In genomic region chr12:102408487-102409297, GRCh38 we compare ENCODE assay signal across 24 cellular contexts.
"Had no signal": no experiment of that assay in that cellular context is flagged by ENCODE, and none has a peak within 500 bp of the region (broad histone marks: within the 10 kb centered on the region; RNA-seq: fewer than 3 reads in every experiment).

No MANE protein-coding gene starts in this region.

- H3K4me3 Mint-ChIP-seq: activated naive CD4-positive, alpha-beta T cell treated with anti-CD3 and anti-CD28 coated beads, Interleukin-2, amount 10 ng/mL, durations not matched to agents 7 days and 5 days; activated T-cell treated with anti-CD3 and anti-CD28 coated beads, Interleukin-2, amount 50 U/mL, for 4 hours; effector memory CD8-positive, alpha-beta T cell; natural killer cell; stimulated activated effector memory CD8-positive, alpha-beta T cell treated with anti-CD3 and anti-CD28 coated beads, Interleukin-12 subunit alpha, Interleukin-12 subunit beta, amount 100 ng/mL, for 72 hours; T-cell; WTC11 had no signal

- H3K27ac Mint-ChIP-seq: activated naive CD4-positive, alpha-beta T cell treated with anti-CD3 and anti-CD28 coated beads, Interleukin-2, amount 10 ng/mL, durations not matched to agents 7 days and 5 days; effector memory CD8-positive, alpha-beta T cell; natural killer cell; stimulated activated effector memory CD8-positive, alpha-beta T cell treated with anti-CD3 and anti-CD28 coated beads, Interleukin-12 subunit alpha, Interleukin-12 subunit beta, amount 100 ng/mL, for 72 hours; T-cell; WTC11 had no signal

- H3K4me1 Mint-ChIP-seq: activated naive CD4-positive, alpha-beta T cell treated with anti-CD3 and anti-CD28 coated beads, Interleukin-2, amount 10 ng/mL, durations not matched to agents 7 days and 5 days; natural killer cell; T-cell had no signal

- H3K9me3 ChIP-seq: adrenal gland, colonic mucosa, left ventricle myocardium inferior, prostate gland, right atrium auricular region, upper lobe of left lung had no signal

- H3K27ac ChIP-seq: adrenal gland, colonic mucosa, dorsolateral prefrontal cortex, left ventricle myocardium inferior, prostate gland, right atrium auricular region, upper lobe of left lung had no signal

- H3K9me3 Mint-ChIP-seq: activated naive CD4-positive, alpha-beta T cell treated with anti-CD3 and anti-CD28 coated beads, Interleukin-2, amount 10 ng/mL, durations not matched to agents 7 days and 5 days; effector memory CD8-positive, alpha-beta T cell; T-cell had no signal

- DNase-seq: activated CD4-positive, alpha-beta T cell treated with anti-CD3 and anti-CD28 coated beads, Interleukin-2, amount 50 U/mL, for 48 hours; activated CD8-positive, alpha-beta memory T cell treated with anti-CD3 and anti-CD28 coated beads, Interleukin-2, amount 50 U/mL, for 48 hours; activated effector memory CD4-positive, alpha-beta T cell treated with anti-CD3 and anti-CD28 coated beads, Interleukin-2, amount 50 U/mL, for 16 hours; activated naive CD4-positive, alpha-beta T cell treated with anti-CD3 and anti-CD28 coated beads, Interleukin-2, amount 10 ng/mL, durations not matched to agents 7 days and 5 days; activated T-cell treated with anti-CD3 and anti-CD28 coated beads, Interleukin-2, amount 50 U/mL, for 4 hours; adrenal gland; colonic mucosa; dorsolateral prefrontal cortex; effector memory CD8-positive, alpha-beta T cell; hippocampal formation; left ventricle myocardium inferior; midbrain; natural killer cell; small intestine; stimulated activated CD4-positive, alpha-beta T cell treated with anti-CD3 and anti-CD28 coated beads, Interleukin-2, amount 100 ng/mL, for 24 hours; T-cell; T-helper 9 cell; upper lobe of left lung had no signal

- H3K27me3 ChIP-seq: adrenal gland, colonic mucosa, right atrium auricular region, upper lobe of left lung had no signal

- H3K36me3 ChIP-seq: adrenal gland, colonic mucosa, left ventricle myocardium inferior, prostate gland, right atrium auricular region, upper lobe of left lung had no signal

- H3K4me1 ChIP-seq: adrenal gland, colonic mucosa, prostate gland had no signal

- ATAC-seq: activated T-cell treated with anti-CD3 and anti-CD28 coated beads, Interleukin-2, amount 50 U/mL, for 4 hours; effector memory CD8-positive, alpha-beta T cell; esophagus mucosa; natural killer cell; SK-N-SH treated with all-trans-retinoic acid at 6 μM for 48 hours; stimulated activated effector memory CD8-positive, alpha-beta T cell treated with anti-CD3 and anti-CD28 coated beads, Interleukin-12 subunit alpha, Interleukin-12 subunit beta, amount 100 ng/mL, for 72 hours; T-cell had no signal

- H3K27me3 Mint-ChIP-seq: activated naive CD4-positive, alpha-beta T cell treated with anti-CD3 and anti-CD28 coated beads, Interleukin-2, amount 10 ng/mL, durations not matched to agents 7 days and 5 days had no signal

- H3K4me3 ChIP-seq: adrenal gland, colonic mucosa, dorsolateral prefrontal cortex, left ventricle myocardium inferior, prostate gland, right atrium auricular region, upper lobe of left lung had no signal

- H3K36me3 Mint-ChIP-seq: activated naive CD4-positive, alpha-beta T cell treated with anti-CD3 and anti-CD28 coated beads, Interleukin-2, amount 10 ng/mL, durations not matched to agents 7 days and 5 days; natural killer cell; stimulated activated effector memory CD8-positive, alpha-beta T cell treated with anti-CD3 and anti-CD28 coated beads, Interleukin-12 subunit alpha, Interleukin-12 subunit beta, amount 100 ng/mL, for 72 hours; T-cell; WTC11 had no signal
